In genomic region chrX:130915302-130915701, GRCh38 we compare ENCODE assay signal across 19 cellular contexts. TPM values are rescaled to one million over a fixed set of nuclear protein-coding genes. Genes with fewer than 3 reads are reported as not detected.
DNase-seq lines count a peak whose midpoint lies in the region; TF ChIP-seq lines count a peak whose summit lies in the region.
"Had no signal": no experiment of that assay in that cellular context is flagged by ENCODE, and none has a peak within 500 bp of the region (broad histone marks: within the 10 kb centered on the region; RNA-seq: fewer than 3 reads in every experiment).

No MANE protein-coding gene starts in this region.

- peaks cover 7% of the 10 kb centered on the region for H3K27me3 ChIP-seq in osteoblast (ENCODE audit: insufficient read depth, low read length)

- H3K9me3 ChIP-seq in osteoblast (ENCODE audit: low read depth, low read length), result no peaks in the 10 kb centered on the region

- no peaks in the 10 kb centered on the region for H3K36me3 ChIP-seq in osteoblast (ENCODE audit: insufficient read depth, low read length)

- TF ChIP-seq CTCF in fibroblast of mammary gland (conservative IDR thresholded peaks at IDR 0.05; ENCODE audit: control insufficient read depth, insufficient read depth, low read depth, low read length) (no peak), osteoblast (IDR thresholded peaks at IDR 0.05; ENCODE audit: extremely low read depth, low read depth, low read length) (peak; percentile 10)

- H3K4me3 ChIP-seq in fibroblast of mammary gland (ENCODE audit: control insufficient read depth, low read depth, low read length) (no peak overlapping the region), osteoblast (ENCODE audit: insufficient read depth, low read length) (no peak overlapping the region)

- H3K27ac ChIP-seq in osteoblast (ENCODE audit: low read depth, low read length), result no peak overlapping the region

- H2AFZ ChIP-seq in osteoblast (ENCODE audit: low read length), result no peak overlapping the region

- DNase-seq in NCI-H82 (lab: John Stamatoyannopoulos, UW) (peak; percentile 10), NCI-H82 treated with DMSO at 0.1 percent for 48 hours (lab: John Stamatoyannopoulos, UW; ENCODE audit: unreplicated experiment) (no peak), OCI-M1 (lab: John Stamatoyannopoulos, UW) (peak; percentile 56), fibroblast of mammary gland (ENCODE audit: low read depth) (peak; percentile 48), osteoblast (ENCODE audit: insufficient read length, low spot score, missing footprints) (no peak), ureter (ENCODE audit: low spot score) (no peak), NCI-H1092 treated with DMSO at 0.1 percent for 48 hours (lab: John Stamatoyannopoulos, UW) (no peak), 8988T (no peak)
- DNase-seq: activated CD4-positive, alpha-beta T cell treated with anti-CD3 and anti-CD28 coated beads for 4 hours; activated CD8-positive, alpha-beta memory T cell treated with anti-CD3 and anti-CD28 coated beads, Interleukin-2, amount 10 ng/mL, durations not matched to agents 7 days and 5 days; C1 segment of cervical spinal cord; Calu3; HFFc6; kidney glomerular epithelial cell; MM.1S; naive B cell; NCI-H2029; retina; stimulated activated CD4-positive, alpha-beta T cell treated with anti-CD3 and anti-CD28 coated beads, Interleukin-4, amount 100 ng/mL, for 4 hours had no signal

- H3K79me2 ChIP-seq in osteoblast (ENCODE audit: insufficient read depth, low read length), result no peaks in the 10 kb centered on the region

- no peak overlapping the region for H3K4me2 ChIP-seq in osteoblast (ENCODE audit: insufficient read depth, low read length)

- no peaks in the 10 kb centered on the region for H3K4me1 ChIP-seq in osteoblast (ENCODE audit: insufficient read depth, low read length)

- no peaks in the 10 kb centered on the region for H4K20me1 ChIP-seq in osteoblast (ENCODE audit: insufficient read depth, low read length)

RNA-seq across cellular contexts. Expression of gene ENOX2, which starts 12.3 kb away (rescaled TPM):
- 8.0 and 13.3 TPM in 2 replicates for total RNA-seq in osteoblast
- total RNA-seq in ureter, result 21.0 TPM

Comparison
In these comparisons a context has a peak if more than half of its experiments do, and no peak if none do; other contexts are left out.
1. DNase-seq: peak in NCI-H82 (single experiment), OCI-M1 (single experiment) and fibroblast of mammary gland (single experiment); none in NCI-H82 treated with DMSO at 0.1 percent for 48 hours (single experiment), osteoblast (single experiment), ureter (single experiment), NCI-H1092 treated with DMSO at 0.1 percent for 48 hours (single experiment) and 8988T (single experiment).